12 cellular contexts compared by ENCODE assay signal in genomic region chr12:9940370-9940769, GRCh38. TPM values are rescaled to one million over a fixed set of nuclear protein-coding genes. Genes with fewer than 3 reads are reported as not detected.
A peak's percentile ranks its signal among the peaks of the same experiment; 100 is the strongest.
DNase-seq lines count a peak whose midpoint lies in the region; ATAC-seq and TF ChIP-seq lines count a peak whose summit lies in the region.
"Had no signal": no experiment of that assay in that cellular context is flagged by ENCODE, and none has a peak within 500 bp of the region (broad histone marks: within the 10 kb centered on the region; RNA-seq: fewer than 3 reads in every experiment).

No MANE protein-coding gene starts in this region.

- no peak for TF ChIP-seq POLR2A in gastrocnemius medialis (IDR thresholded peaks at IDR 0.05)

- H3K36me3 ChIP-seq in OCI-LY7 (ENCODE audit: insufficient read depth, low read length) (no peaks in the 10 kb centered on the region), gastrocnemius medialis (no peaks in the 10 kb centered on the region)
- H3K36me3 ChIP-seq: WERI-Rb-1 had no signal

- POLR2A ChIA-PET in OCI-LY7 (lab: Charles Lee), result interaction anchor here (0.6 kb wide), 1 partner anchor 47 kb away, joined by 3 read pairs; no protein-coding TSS in a partner anchor

- no peak overlapping the region for H2AFZ ChIP-seq in OCI-LY7 (ENCODE audit: low read length)

- no TSS peak for BruUV-seq in OCI-LY7 (replicated peaks; lab: Mats Ljungman, UMichigan)

- ATAC-seq in HG02763 (IDR thresholded peaks at IDR 0.05; ENCODE audit: unreplicated experiment), result no peak
- no peak for ATAC-seq in gastrocnemius medialis
- ATAC-seq: activated naive CD8-positive, alpha-beta T cell treated with anti-CD3 and anti-CD28 coated beads, Interleukin-2, amount 50 U/mL, for 24 hours had no signal

- intact Hi-C loops in OCI-LY7 (cut with micrococcal nuclease; ENCODE audit: unreplicated experiment) (no loop called here), gastrocnemius medialis (cut with DNase I; ENCODE audit: low total_unique reads) (no loop called here)

- no peaks in the 10 kb centered on the region for H3K79me2 ChIP-seq in OCI-LY7 (ENCODE audit: insufficient read depth, low read depth, low read length)

- no peaks in the 10 kb centered on the region for H4K20me1 ChIP-seq in OCI-LY7 (ENCODE audit: insufficient read depth, low read length)

- in situ Hi-C loops in gastrocnemius medialis (cut with MboI; ENCODE audit: low sequenced_read_pairs in 4 of 4), result no loop called here

- H3K9me3 ChIP-seq in OCI-LY7 (ENCODE audit: low read length) (no peaks in the 10 kb centered on the region), gastrocnemius medialis (no peaks in the 10 kb centered on the region)

- TF ChIP-seq CTCF in AG09309 (IDR thresholded peaks at IDR 0.05; ENCODE audit: control insufficient read depth, insufficient read depth, low read depth, low read length, missing control alignments) (peak; percentile 43), GM12875 (IDR thresholded peaks at IDR 0.05; ENCODE audit: borderline replicate concordance, insufficient read depth, low read depth, low read length) (peak; percentile 27; the same call in 1 of the 2 replicates), OCI-LY7 (conservative IDR thresholded peaks at IDR 0.05; ENCODE audit: low read length) (peak; percentile 73), foreskin fibroblast (IDR thresholded peaks at IDR 0.05; ENCODE audit: low read depth, low read length) (peak; percentile 21), gastrocnemius medialis (IDR thresholded peaks at IDR 0.05 in 4 of 5, conservative IDR thresholded peaks at IDR 0.05 in 1 of 5) (no peak)

- CTCF ChIA-PET in OCI-LY7 (lab: Charles Lee; ENCODE audit: unreplicated experiment), result no interaction called here

- DNase-seq in AG09309 (ENCODE audit: low read depth), result no peak
- DNase-seq in OCI-LY7 (ENCODE audit: low spot score), result peak; percentile 12
- DNase-seq in foreskin fibroblast, result no peak
- no peak for DNase-seq in NCI-H524 treated with DMSO at 0.1 percent for 48 hours (lab: John Stamatoyannopoulos, UW)
- DNase-seq in NCI-H1417 (lab: John Stamatoyannopoulos, UW), result no peak
- no peak for DNase-seq in gastrocnemius medialis
- DNase-seq: activated naive CD8-positive, alpha-beta T cell treated with anti-CD3 and anti-CD28 coated beads, Interleukin-2, amount 50 U/mL, for 24 hours; DMS79; NCI-H2227 treated with DMSO at 0.1 percent for 48 hours; WERI-Rb-1 had no signal

- peaks cover 5% of the 10 kb centered on the region for H3K4me1 ChIP-seq in OCI-LY7 (ENCODE audit: insufficient read depth, low read length, poor library complexity, severe bottlenecking)
- no peaks in the 10 kb centered on the region for H3K4me1 ChIP-seq in gastrocnemius medialis

- no peak overlapping the region for H3K4me2 ChIP-seq in OCI-LY7 (ENCODE audit: low read length)

- no peak overlapping the region for H3K4me3 ChIP-seq in AG09309 (ENCODE audit: control insufficient read depth, low read depth, low read length)
- no peak overlapping the region for H3K4me3 ChIP-seq in GM12875 (ENCODE audit: low read depth, low read length)
- H3K4me3 ChIP-seq in OCI-LY7 (ENCODE audit: low read depth, low read length, poor library complexity, severe bottlenecking), result no peak overlapping the region
- no peak overlapping the region for H3K4me3 ChIP-seq in foreskin fibroblast (ENCODE audit: low read depth in 1 of 2, low read length in 2 of 2)
- no peak overlapping the region for H3K4me3 ChIP-seq in gastrocnemius medialis

- H3K27me3 ChIP-seq in gastrocnemius medialis, result peaks cover 0 to 3% (median 0%) of the 10 kb centered on the region in 3 donors

- H3K9me2 ChIP-seq in OCI-LY7 (ENCODE audit: insufficient read depth, low read length), result no peaks in the 10 kb centered on the region

- H3K27ac ChIP-seq in OCI-LY7 (ENCODE audit: low read depth, low read length, poor library complexity, severe bottlenecking), result no peak overlapping the region
- no peak overlapping the region for H3K27ac ChIP-seq in gastrocnemius medialis
- H3K27ac ChIP-seq: WERI-Rb-1 had no signal

RNA-seq across cellular contexts. Expression of gene CLEC2A, which starts 8.2 kb away (rescaled TPM):
- not detected in 2 replicates for total RNA-seq in OCI-LY7 (2014; rRNA removed; shearing (Covaris generic))
- not detected in 2 replicates for total RNA-seq in OCI-LY7 (2022)
- not detected for total RNA-seq in gastrocnemius medialis

RNA-seq across cellular contexts. Expression of gene CLEC12A, which starts 30.8 kb away (rescaled TPM):
- not detected in 2 replicates for total RNA-seq in OCI-LY7 (2014; rRNA removed; shearing (Covaris generic))
- total RNA-seq in OCI-LY7 (2022) (not detected in 2 replicates), gastrocnemius medialis (under 1 TPM in 2 of 4 donors, not detected in 2; 0.49 to 0.98 TPM)

RNA-seq across cellular contexts. Expression of gene CLEC1B, which starts 58.6 kb away (rescaled TPM):
- not detected in 2 replicates for total RNA-seq in OCI-LY7 (2014; rRNA removed; shearing (Covaris generic))
- total RNA-seq in OCI-LY7 (2022) (not detected in 2 replicates), gastrocnemius medialis (under 1 TPM in 1 of 4 donors, not detected in 3; 0.53 TPM)

RNA-seq across cellular contexts. Expression of gene KLRF2, which starts 59.1 kb away (rescaled TPM):
- not detected in 2 replicates for total RNA-seq in OCI-LY7 (2014; rRNA removed; shearing (Covaris generic))
- total RNA-seq in OCI-LY7 (2022) (not detected in 2 replicates), gastrocnemius medialis (not detected)

Comparison
In these comparisons a context has a peak if more than half of its experiments do, and no peak if none do; other contexts are left out.
1. CTCF ChIP-seq: peak in AG09309 (single experiment), GM12875 (single experiment), OCI-LY7 (single experiment) and foreskin fibroblast (single experiment); none in gastrocnemius medialis (0 of 5).